ENCODE assay signal across 31 cellular contexts in genomic region chr3:8182904-8183303, GRCh38.
"Had no signal": no experiment of that assay in that cellular context is flagged by ENCODE, and none has a peak within 500 bp of the region (broad histone marks: within the 10 kb centered on the region; RNA-seq: fewer than 3 reads in every experiment).

No MANE protein-coding gene starts in this region.

- H2AFZ ChIP-seq: PC-9 had no signal

- H3K9me3 ChIP-seq: ascending aorta had no signal

- H3K36me3 Mint-ChIP-seq: activated CD8-positive, alpha-beta memory T cell treated with anti-CD3 and anti-CD28 coated beads, Interleukin-2, amount 10 ng/mL, durations not matched to agents 7 days and 5 days; activated naive CD4-positive, alpha-beta T cell treated with anti-CD3 and anti-CD28 coated beads, Interleukin-2, amount 50 U/mL, for 24 hours; activated naive CD8-positive, alpha-beta T cell treated with anti-CD3 and anti-CD28 coated beads, Interleukin-2, amount 10 ng/mL, durations not matched to agents 7 days and 5 days had no signal

- H3K4me2 ChIP-seq: PC-9 had no signal

- H3K27ac Mint-ChIP-seq: activated CD4-positive, alpha-beta memory T cell treated with anti-CD3 and anti-CD28 coated beads, Interleukin-2, amount 10 ng/mL, durations not matched to agents 7 days and 5 days; activated CD8-positive, alpha-beta memory T cell treated with anti-CD3 and anti-CD28 coated beads, Interleukin-2, amount 10 ng/mL, durations not matched to agents 7 days and 5 days; activated naive CD4-positive, alpha-beta T cell treated with anti-CD3 and anti-CD28 coated beads, Interleukin-2, amount 50 U/mL, for 24 hours; activated naive CD8-positive, alpha-beta T cell treated with anti-CD3 and anti-CD28 coated beads, Interleukin-2, amount 10 ng/mL, durations not matched to agents 7 days and 5 days had no signal

- DNase-seq: activated CD4-positive, alpha-beta memory T cell treated with anti-CD3 and anti-CD28 coated beads, Interleukin-2, amount 10 ng/mL, durations not matched to agents 7 days and 5 days; activated CD4-positive, alpha-beta T cell treated with anti-CD3 and anti-CD28 coated beads for 1 hour; activated CD4-positive, alpha-beta T cell treated with anti-CD3 and anti-CD28 coated beads for 48 hours; activated CD4-positive, CD25-positive, alpha-beta regulatory T cell; activated CD8-positive, alpha-beta memory T cell treated with anti-CD3 and anti-CD28 coated beads for 24 hours; activated CD8-positive, alpha-beta memory T cell treated with anti-CD3 and anti-CD28 coated beads, Interleukin-2, amount 10 ng/mL, durations not matched to agents 7 days and 5 days; activated CD8-positive, alpha-beta memory T cell treated with anti-CD3 and anti-CD28 coated beads, Interleukin-2, amount 50 U/mL, for 48 hours; activated effector memory CD4-positive, alpha-beta T cell treated with anti-CD3 and anti-CD28 coated beads, Interleukin-2, amount 50 U/mL, for 16 hours; activated naive CD4-positive, alpha-beta T cell treated with Interleukin-2 at 50 U/mL for 16 hours; activated naive CD8-positive, alpha-beta T cell treated with anti-CD3 and anti-CD28 coated beads, Interleukin-2, amount 10 ng/mL, durations not matched to agents 7 days and 5 days; activated T-cell treated with anti-CD3 and anti-CD28 coated beads, Interleukin-2, amount 50 U/mL, for 48 hours; amygdala; central memory CD4-positive, alpha-beta T cell; KG1; MM.1S; NCI-H1092; NCI-H1436 treated with DMSO at 0.1 percent for 48 hours; NCI-H1694 treated with DMSO at 0.1 percent for 48 hours; NCI-H2029; NCI-H345; NCI-H524 treated with DMSO at 0.1 percent for 48 hours; NK-92 treated with Interleukin-12 subunit alpha and Interleukin-12 subunit beta, amount 100 ng/mL, for 24 hours; PC-9; Right ventricle myocardium superior; SW 1271; T-helper 1 cell; T-helper 2 cell; T-helper 9 cell; WERI-Rb-1 had no signal

- H3K36me3 ChIP-seq: ascending aorta, WERI-Rb-1 had no signal

- H3K4me1 Mint-ChIP-seq: activated CD4-positive, alpha-beta memory T cell treated with anti-CD3 and anti-CD28 coated beads, Interleukin-2, amount 10 ng/mL, durations not matched to agents 7 days and 5 days; activated CD8-positive, alpha-beta memory T cell treated with anti-CD3 and anti-CD28 coated beads, Interleukin-2, amount 10 ng/mL, durations not matched to agents 7 days and 5 days; activated naive CD4-positive, alpha-beta T cell treated with anti-CD3 and anti-CD28 coated beads, Interleukin-2, amount 50 U/mL, for 24 hours; activated naive CD8-positive, alpha-beta T cell treated with anti-CD3 and anti-CD28 coated beads, Interleukin-2, amount 10 ng/mL, durations not matched to agents 7 days and 5 days had no signal

- ATAC-seq: activated CD8-positive, alpha-beta memory T cell treated with anti-CD3 and anti-CD28 coated beads, Interleukin-2, amount 10 ng/mL, durations not matched to agents 7 days and 5 days had no signal

- H3K4me1 ChIP-seq: ascending aorta had no signal

- H3K27me3 Mint-ChIP-seq: activated CD4-positive, alpha-beta memory T cell treated with anti-CD3 and anti-CD28 coated beads, Interleukin-2, amount 10 ng/mL, durations not matched to agents 7 days and 5 days; activated CD8-positive, alpha-beta memory T cell treated with anti-CD3 and anti-CD28 coated beads, Interleukin-2, amount 10 ng/mL, durations not matched to agents 7 days and 5 days; activated naive CD4-positive, alpha-beta T cell treated with anti-CD3 and anti-CD28 coated beads, Interleukin-2, amount 50 U/mL, for 24 hours had no signal

- H3K4me3 Mint-ChIP-seq: activated CD4-positive, alpha-beta memory T cell treated with anti-CD3 and anti-CD28 coated beads, Interleukin-2, amount 10 ng/mL, durations not matched to agents 7 days and 5 days; activated CD8-positive, alpha-beta memory T cell treated with anti-CD3 and anti-CD28 coated beads, Interleukin-2, amount 10 ng/mL, durations not matched to agents 7 days and 5 days; activated naive CD4-positive, alpha-beta T cell treated with anti-CD3 and anti-CD28 coated beads, Interleukin-2, amount 50 U/mL, for 24 hours; activated naive CD8-positive, alpha-beta T cell treated with anti-CD3 and anti-CD28 coated beads, Interleukin-2, amount 10 ng/mL, durations not matched to agents 7 days and 5 days had no signal

- H3K27me3 ChIP-seq: ascending aorta had no signal

- H3K9me3 Mint-ChIP-seq: activated CD4-positive, alpha-beta memory T cell treated with anti-CD3 and anti-CD28 coated beads, Interleukin-2, amount 10 ng/mL, durations not matched to agents 7 days and 5 days; activated naive CD4-positive, alpha-beta T cell treated with anti-CD3 and anti-CD28 coated beads, Interleukin-2, amount 50 U/mL, for 24 hours; activated naive CD8-positive, alpha-beta T cell treated with anti-CD3 and anti-CD28 coated beads, Interleukin-2, amount 10 ng/mL, durations not matched to agents 7 days and 5 days had no signal

- H3K4me3 ChIP-seq: ascending aorta, PC-9 had no signal

- H3K27ac ChIP-seq: ascending aorta, PC-9, WERI-Rb-1 had no signal
